8 cellular contexts compared by ENCODE assay signal in the genomic region with DNA sequence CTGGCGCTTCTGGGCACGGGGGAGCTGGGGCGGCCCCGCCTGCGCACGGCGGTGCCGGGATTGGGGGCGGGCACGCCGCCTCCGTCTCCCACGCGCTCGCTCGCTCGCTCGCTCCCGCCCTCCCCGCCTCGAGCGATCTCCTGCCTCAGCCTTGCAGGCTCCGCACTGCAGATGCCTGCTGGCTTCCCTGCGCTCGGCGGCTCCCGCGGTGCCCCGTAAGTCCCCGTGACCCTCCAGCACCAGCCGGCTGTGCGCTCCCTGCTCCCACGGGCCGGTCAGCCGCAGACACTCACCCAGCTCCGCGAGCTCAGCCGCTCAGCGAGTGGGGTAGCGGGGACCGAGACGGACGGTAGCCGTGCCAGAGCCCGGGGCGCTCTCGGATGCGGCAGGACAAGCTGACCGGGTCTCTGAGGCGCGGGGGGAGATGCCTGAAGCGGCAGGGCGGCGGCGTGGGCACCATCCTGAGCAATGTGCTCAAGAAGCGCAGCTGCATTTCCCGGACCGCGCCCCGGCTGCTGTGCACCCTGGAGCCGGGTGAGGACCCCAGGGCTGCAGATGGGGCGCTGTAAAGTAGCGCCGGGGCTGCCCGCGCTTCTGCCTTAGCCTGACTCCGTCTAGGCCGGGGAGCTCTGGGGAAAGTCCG. TPM values are rescaled to one million over a fixed set of nuclear protein-coding genes. Genes with fewer than 3 reads are reported as not detected.
A peak's percentile ranks its signal among the peaks of the same experiment; 100 is the strongest.
DNase-seq lines count a peak whose midpoint lies in the region; ATAC-seq lines count a peak whose summit lies in the region.

A gene with protein sequence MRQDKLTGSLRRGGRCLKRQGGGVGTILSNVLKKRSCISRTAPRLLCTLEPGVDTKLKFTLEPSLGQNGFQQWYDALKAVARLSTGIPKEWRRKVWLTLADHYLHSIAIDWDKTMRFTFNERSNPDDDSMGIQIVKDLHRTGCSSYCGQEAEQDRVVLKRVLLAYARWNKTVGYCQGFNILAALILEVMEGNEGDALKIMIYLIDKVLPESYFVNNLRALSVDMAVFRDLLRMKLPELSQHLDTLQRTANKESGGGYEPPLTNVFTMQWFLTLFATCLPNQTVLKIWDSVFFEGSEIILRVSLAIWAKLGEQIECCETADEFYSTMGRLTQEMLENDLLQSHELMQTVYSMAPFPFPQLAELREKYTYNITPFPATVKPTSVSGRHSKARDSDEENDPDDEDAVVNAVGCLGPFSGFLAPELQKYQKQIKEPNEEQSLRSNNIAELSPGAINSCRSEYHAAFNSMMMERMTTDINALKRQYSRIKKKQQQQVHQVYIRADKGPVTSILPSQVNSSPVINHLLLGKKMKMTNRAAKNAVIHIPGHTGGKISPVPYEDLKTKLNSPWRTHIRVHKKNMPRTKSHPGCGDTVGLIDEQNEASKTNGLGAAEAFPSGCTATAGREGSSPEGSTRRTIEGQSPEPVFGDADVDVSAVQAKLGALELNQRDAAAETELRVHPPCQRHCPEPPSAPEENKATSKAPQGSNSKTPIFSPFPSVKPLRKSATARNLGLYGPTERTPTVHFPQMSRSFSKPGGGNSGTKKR (plus strand): TSS at position 148 of the 643 bp plus-strand sequence. CDS start 233 bp downstream, at position 381.

- H3K9me3 Mint-ChIP-seq in activated naive CD4-positive, alpha-beta T cell treated with anti-CD3 and anti-CD28 coated beads for 36 hours = no peaks in the 10 kb centered on the region

- H3K36me3 Mint-ChIP-seq in activated naive CD4-positive, alpha-beta T cell treated with anti-CD3 and anti-CD28 coated beads for 36 hours (ENCODE audit: low read depth) = no peaks in the 10 kb centered on the region

- intact Hi-C loops in activated naive CD4-positive, alpha-beta T cell treated with anti-CD3 and anti-CD28 coated beads for 36 hours (cut with micrococcal nuclease) = no loop called here

- ATAC-seq in HG02852 (IDR thresholded peaks at IDR 0.05; ENCODE audit: unreplicated experiment) (peak; percentile 54), HG02763 (IDR thresholded peaks at IDR 0.05; ENCODE audit: unreplicated experiment) (no peak)

- DNase-seq in Daoy (ENCODE audit: low read depth) = peak; percentile 50
- DNase-seq in NCI-H510A treated with DMSO at 0.1 percent for 48 hours (lab: John Stamatoyannopoulos, UW) = peak; percentile 52
- DNase-seq in activated naive CD4-positive, alpha-beta T cell treated with anti-CD3 and anti-CD28 coated beads for 36 hours = peak; percentile 18
- peak; percentile 21 for DNase-seq in glomerular visceral epithelial cell (ENCODE audit: extremely low spot score)
- peak; percentile 68 for DNase-seq in occipital lobe (lab: John Stamatoyannopoulos, UW)
- no peak for DNase-seq in activated effector memory CD4-positive, alpha-beta T cell treated with Interleukin-2 at 50 U/mL for 16 hours

- H3K27me3 Mint-ChIP-seq in activated naive CD4-positive, alpha-beta T cell treated with anti-CD3 and anti-CD28 coated beads for 36 hours (ENCODE audit: low read depth) = peaks cover 39% of the 10 kb centered on the region

- peaks cover 15% of the 10 kb centered on the region for H3K4me1 Mint-ChIP-seq in activated naive CD4-positive, alpha-beta T cell treated with anti-CD3 and anti-CD28 coated beads for 36 hours (ENCODE audit: low read depth)

- no peak within 1 kb of the TSS for H3K27ac Mint-ChIP-seq in activated naive CD4-positive, alpha-beta T cell treated with anti-CD3 and anti-CD28 coated beads for 36 hours

- CTCF ChIA-PET in activated naive CD4-positive, alpha-beta T cell treated with anti-CD3 and anti-CD28 coated beads for 36 hours (lab: Charles Lee) = no interaction called here

- peak within 1 kb of the TSS; percentile 66 for H3K4me3 Mint-ChIP-seq in activated naive CD4-positive, alpha-beta T cell treated with anti-CD3 and anti-CD28 coated beads for 36 hours

RNA-seq across cellular contexts. Expression of the gene that starts here (rescaled TPM):
- total RNA-seq in Daoy (2014; rRNA removed; shearing (Covaris generic)) = 11.8 and 13.0 TPM in 2 replicates
- total RNA-seq in activated naive CD4-positive, alpha-beta T cell treated with anti-CD3 and anti-CD28 coated beads for 36 hours = under 1 TPM; 0.17 to 0.19 TPM
- total RNA-seq in occipital lobe = 72.2 TPM

Comparison
In these comparisons a context has a peak if more than half of its experiments do, and no peak if none do; other contexts are left out.
1. RNA of the gene that starts here (total RNA-seq): 72.2 TPM in occipital lobe (single experiment) and 11.8 to 13.0 TPM in Daoy; 0.17 to 0.19 TPM in activated naive CD4-positive, alpha-beta T cell treated with anti-CD3 and anti-CD28 coated beads for 36 hours; every median in the first group is over 10 times any median in the second.
2. Peak in DNase-seq in activated naive CD4-positive, alpha-beta T cell treated with anti-CD3 and anti-CD28 coated beads for 36 hours; RNA of the gene not detected or under 1 TPM.